Comparison of ENCODE assay signal across 16 cellular contexts in genomic region chr11:28760676-28761390, GRCh38.
DNase-seq lines count a peak whose midpoint lies in the region; FAIRE-seq and TF ChIP-seq lines count a peak whose summit lies in the region.
"Had no signal": no experiment of that assay in that cellular context is flagged by ENCODE, and none has a peak within 500 bp of the region (broad histone marks: within the 10 kb centered on the region; RNA-seq: fewer than 3 reads in every experiment).

No MANE protein-coding gene starts in this region.

- H3K27me3 Mint-ChIP-seq in HFFc6 (ENCODE audit: insufficient read depth) (no peaks in the 10 kb centered on the region), neural progenitor cell (ENCODE audit: insufficient read depth, low read depth) (no peaks in the 10 kb centered on the region)
- no peaks in the 10 kb centered on the region for H3K27me3 Mint-ChIP-seq in activated CD4-positive, alpha-beta T cell treated with anti-CD3 and anti-CD28 coated beads, Interleukin-2, amount 10 ng/mL, durations not matched to agents 24 days and 14 days
- H3K27me3 Mint-ChIP-seq: T-cell had no signal

- H3K9ac ChIP-seq in neural progenitor cell (no peak overlapping the region), colonic mucosa (ENCODE audit: low read depth in 2 of 2, low read length in 2 of 2) (no peak overlapping the region)

- H3K27ac Mint-ChIP-seq in HFFc6: peak overlapping the region; percentile 53
- H3K27ac Mint-ChIP-seq in neural progenitor cell: no peak overlapping the region
- H3K27ac Mint-ChIP-seq in activated CD4-positive, alpha-beta T cell treated with anti-CD3 and anti-CD28 coated beads, Interleukin-2, amount 10 ng/mL, durations not matched to agents 24 days and 14 days: no peak overlapping the region
- H3K27ac Mint-ChIP-seq: T-cell had no signal

- peak; percentile 81 for DNase-seq in A172 (ENCODE audit: low spot score)
- peak; percentile 58 for DNase-seq in HFFc6
- DNase-seq in RCC 7860 (ENCODE audit: low spot score): peak; percentile 90
- DNase-seq in fibroblast of gingiva (ENCODE audit: low read depth): peak; percentile 37
- DNase-seq in neural progenitor cell (ENCODE audit: low spot score): no peak
- DNase-seq in colonic mucosa: no peak
- DNase-seq in activated CD4-positive, alpha-beta T cell treated with anti-CD3 and anti-CD28 coated beads, Interleukin-2, amount 10 ng/mL, durations not matched to agents 24 days and 14 days: no peak
- DNase-seq in SW 1271 (lab: John Stamatoyannopoulos, UW): no peak
- DNase-seq: activated T-cell treated with anti-CD3 and anti-CD28 coated beads, Interleukin-2, amount 50 U/mL, for 1 hour; NCI-H1092 treated with DMSO at 0.1 percent for 48 hours; psoas muscle; stimulated activated CD4-positive, alpha-beta T cell treated with anti-CD3 and anti-CD28 coated beads, Interleukin-1b, Interleukin-23, amount 100 ng/mL, for 48 hours; T-cell; upper lobe of right lung had no signal

- no peak overlapping the region for H3K27ac ChIP-seq in neural progenitor cell
- H3K27ac ChIP-seq in colonic mucosa: no peak overlapping the region
- H3K27ac ChIP-seq: psoas muscle, upper lobe of right lung had no signal

- no peaks in the 10 kb centered on the region for H4K20me1 ChIP-seq in neural progenitor cell (ENCODE audit: low read depth)

- H3K9me3 Mint-ChIP-seq in HFFc6 (no peaks in the 10 kb centered on the region), neural progenitor cell (no peaks in the 10 kb centered on the region)
- H3K9me3 Mint-ChIP-seq in activated CD4-positive, alpha-beta T cell treated with anti-CD3 and anti-CD28 coated beads, Interleukin-2, amount 10 ng/mL, durations not matched to agents 24 days and 14 days: peaks cover 5% of the 10 kb centered on the region

- H3K27me3 ChIP-seq in neural progenitor cell (no peaks in the 10 kb centered on the region), colonic mucosa (no peaks in the 10 kb centered on the region)
- H3K27me3 ChIP-seq: upper lobe of right lung had no signal

- no peak overlapping the region for H2AFZ ChIP-seq in neural progenitor cell (replicated peaks)

- H3K36me3 ChIP-seq in neural progenitor cell (no peaks in the 10 kb centered on the region), colonic mucosa (no peaks in the 10 kb centered on the region)
- H3K36me3 ChIP-seq: upper lobe of right lung had no signal

- H3K4me3 Mint-ChIP-seq in HFFc6: peak overlapping the region; percentile 22; the same call in 1 of the 2 replicates
- H3K4me3 Mint-ChIP-seq in neural progenitor cell: no peak overlapping the region
- no peak overlapping the region for H3K4me3 Mint-ChIP-seq in activated CD4-positive, alpha-beta T cell treated with anti-CD3 and anti-CD28 coated beads, Interleukin-2, amount 10 ng/mL, durations not matched to agents 24 days and 14 days
- H3K4me3 Mint-ChIP-seq: T-cell had no signal

- intact Hi-C loops in colonic mucosa (cut with DNase I): no loop called here
- intact Hi-C loops in activated CD4-positive, alpha-beta T cell treated with anti-CD3 and anti-CD28 coated beads, Interleukin-2, amount 10 ng/mL, durations not matched to agents 24 days and 14 days (cut with micrococcal nuclease): no loop called here

- H3K36me3 Mint-ChIP-seq in HFFc6 (ENCODE audit: low read depth): peaks cover 11% of the 10 kb centered on the region
- H3K36me3 Mint-ChIP-seq in neural progenitor cell: no peaks in the 10 kb centered on the region
- no peaks in the 10 kb centered on the region for H3K36me3 Mint-ChIP-seq in activated CD4-positive, alpha-beta T cell treated with anti-CD3 and anti-CD28 coated beads, Interleukin-2, amount 10 ng/mL, durations not matched to agents 24 days and 14 days (ENCODE audit: low read depth)
- H3K36me3 Mint-ChIP-seq: T-cell had no signal

- TF ChIP-seq CTCF in HFFc6 (IDR thresholded peaks at IDR 0.05) (no peak), neural progenitor cell (IDR thresholded peaks at IDR 0.05) (no peak), colonic mucosa (IDR thresholded peaks at IDR 0.05) (no peak)

- peaks cover 99% of the 10 kb centered on the region for H3K4me1 Mint-ChIP-seq in HFFc6 (ENCODE audit: low read depth)
- H3K4me1 Mint-ChIP-seq in neural progenitor cell: no peaks in the 10 kb centered on the region
- H3K4me1 Mint-ChIP-seq in activated CD4-positive, alpha-beta T cell treated with anti-CD3 and anti-CD28 coated beads, Interleukin-2, amount 10 ng/mL, durations not matched to agents 24 days and 14 days: no peaks in the 10 kb centered on the region
- H3K4me1 Mint-ChIP-seq: T-cell had no signal

- no peak overlapping the region for H3K4me2 ChIP-seq in neural progenitor cell

- no peaks in the 10 kb centered on the region for H3K79me2 ChIP-seq in neural progenitor cell (ENCODE audit: low read depth)

- no peaks in the 10 kb centered on the region for H3F3A ChIP-seq in neural progenitor cell (ENCODE audit: low read depth)

- FAIRE-seq in RCC 7860 (lab: Jason Lieb, UNC): peak; percentile 97
- FAIRE-seq: frontal cortex, keratinocyte had no signal

- H3K4me3 ChIP-seq in neural progenitor cell: no peak overlapping the region
- H3K4me3 ChIP-seq in colonic mucosa: no peak overlapping the region
- H3K4me3 ChIP-seq: psoas muscle, upper lobe of right lung had no signal

- no peaks in the 10 kb centered on the region for H3K9me3 ChIP-seq in neural progenitor cell (ENCODE audit: low read depth)
- H3K9me3 ChIP-seq in colonic mucosa: no peaks in the 10 kb centered on the region
- H3K9me3 ChIP-seq: psoas muscle, upper lobe of right lung had no signal

- H3K4me1 ChIP-seq in neural progenitor cell (no peaks in the 10 kb centered on the region), colonic mucosa (no peaks in the 10 kb centered on the region)
- H3K4me1 ChIP-seq: psoas muscle, upper lobe of right lung had no signal

Comparison
In these comparisons a context has a peak if more than half of its experiments do, and no peak if none do; other contexts are left out.
1. DNase-seq: peak in A172 (single experiment), HFFc6 (single experiment), RCC 7860 (single experiment) and fibroblast of gingiva (single experiment); none in neural progenitor cell (single experiment), colonic mucosa (single experiment), activated CD4-positive, alpha-beta T cell treated with anti-CD3 and anti-CD28 coated beads, Interleukin-2, amount 10 ng/mL, durations not matched to agents 24 days and 14 days (single experiment) and SW 1271 (0 of 2).